In genomic region chr17:10385871-10386270, GRCh38 we compare ENCODE assay signal across 27 cellular contexts. TPM values are rescaled to one million over a fixed set of nuclear protein-coding genes. Genes with fewer than 3 reads are reported as not detected.
"Had no signal": no experiment of that assay in that cellular context is flagged by ENCODE, and none has a peak within 500 bp of the region (broad histone marks: within the 10 kb centered on the region; RNA-seq: fewer than 3 reads in every experiment).

No MANE protein-coding gene starts in this region.

- ATAC-seq: K562 had no signal

- H3K4me3 Mint-ChIP-seq: IgD-negative memory B cell had no signal

- H3K4me3 ChIP-seq: K562, SJSA1, SK-N-MC had no signal

- H3K27ac ChIP-seq: HL-60, KMS-11, SJSA1, SK-N-MC had no signal

- FAIRE-seq: HTR-8/SVneo, K562, RCC 7860 had no signal

- DNase-seq: Kasumi-1, NCI-H1092, NCI-H1105 treated with DMSO at 0.1 percent for 48 hours, NCI-H1417 treated with DMSO at 0.1 percent for 48 hours, NCI-H146, NCI-H1694 treated with DMSO at 0.1 percent for 48 hours, NCI-H1930, NCI-H2081, NCI-H2107, NCI-H2227 treated with DMSO at 0.1 percent for 48 hours, NCI-H446, NCI-H510A, NCI-H524 treated with DMSO at 0.1 percent for 48 hours, NCI-H69, NCI-H774, Right ventricle myocardium superior, RPMI8226, SIG-M5 had no signal

- H3K36me3 ChIP-seq: SJSA1 had no signal

- H3K36me3 Mint-ChIP-seq: IgD-negative memory B cell had no signal

- H3K4me1 ChIP-seq: SJSA1 had no signal

- H3K9me3 ChIP-seq: SJSA1 had no signal

- H3K9ac ChIP-seq: KMS-11 had no signal

- H3K4me2 ChIP-seq: KMS-11 had no signal

RNA-seq across cellular contexts. Expression of gene MYH13, which starts 13.1 kb away (rescaled TPM):
- total RNA-seq: K562, MCF 10A, Right ventricle myocardium superior, SJSA1 had no signal
- polyA plus RNA-seq: IgD-negative memory B cell had no signal

RNA-seq across cellular contexts. Expression of gene MYH8, which starts 35.9 kb away (rescaled TPM):
- total RNA-seq: K562, MCF 10A, Right ventricle myocardium superior had no signal
- polyA plus RNA-seq: IgD-negative memory B cell had no signal
